9 cellular contexts compared by ENCODE assay signal in the genomic region with DNA sequence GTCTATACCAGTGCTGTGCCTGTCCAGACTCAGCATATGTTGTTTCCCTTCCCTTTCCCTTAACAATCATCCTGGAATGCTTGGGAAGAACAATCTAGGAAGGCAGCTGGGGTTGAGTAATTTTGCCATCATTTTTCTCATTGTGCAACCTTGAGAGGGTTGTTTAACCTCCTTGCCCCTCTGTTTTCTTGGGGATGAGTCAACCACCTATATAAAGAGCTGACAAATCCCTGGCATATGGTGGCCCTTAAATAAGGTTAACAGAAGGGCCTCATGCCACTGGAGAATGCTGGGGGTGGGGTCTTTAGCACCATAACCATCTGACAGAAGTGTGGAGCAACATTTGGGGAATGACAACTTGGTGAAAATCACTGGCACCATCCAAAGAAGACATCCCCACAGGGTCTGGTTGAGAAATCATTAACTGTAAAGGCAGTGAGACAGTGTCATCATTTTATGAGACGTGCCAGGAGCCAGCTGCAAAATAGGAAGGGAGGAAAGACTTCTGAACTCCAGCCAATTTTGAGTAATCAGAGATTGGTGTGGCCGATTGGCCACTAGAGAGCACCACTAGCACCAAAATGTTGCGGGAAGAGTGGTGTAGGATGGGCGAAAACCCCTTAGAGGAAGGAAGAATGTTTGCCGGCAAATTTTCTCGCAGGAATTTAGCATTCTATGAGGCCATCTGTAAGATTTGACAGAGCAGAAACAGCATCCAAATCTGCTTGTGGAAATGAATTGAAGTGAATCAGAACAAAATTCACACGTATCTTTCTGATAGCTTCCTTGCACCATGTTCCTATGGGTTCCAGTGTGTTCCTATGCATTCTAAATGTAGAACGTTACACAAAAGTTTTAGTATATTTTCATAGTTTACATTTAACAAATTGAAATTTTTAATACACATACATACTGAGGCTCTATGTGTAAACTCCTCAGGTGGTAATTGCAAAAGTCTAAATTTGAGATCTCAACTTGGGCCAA.
DNase-seq lines count a peak whose midpoint lies in the region; FAIRE-seq and TF ChIP-seq lines count a peak whose summit lies in the region.
"Had no signal": no experiment of that assay in that cellular context is flagged by ENCODE, and none has a peak within 500 bp of the region (broad histone marks: within the 10 kb centered on the region; RNA-seq: fewer than 3 reads in every experiment).

No MANE protein-coding gene starts in this region.

- H3K9me3 ChIP-seq in WERI-Rb-1 (ENCODE audit: severe bottlenecking), result no peaks in the 10 kb centered on the region

- no peaks in the 10 kb centered on the region for H3K36me3 ChIP-seq in WERI-Rb-1

- H3K4me3 Mint-ChIP-seq in type B pancreatic cell, result no peak overlapping the region
- H3K4me3 Mint-ChIP-seq in HFFc6, result no peak overlapping the region

- FAIRE-seq in GM19239 (lab: Jason Lieb, UNC), result no peak

- peaks cover 11% of the 10 kb centered on the region for H3K4me1 Mint-ChIP-seq in type B pancreatic cell (ENCODE audit: unreplicated experiment)
- no peaks in the 10 kb centered on the region for H3K4me1 Mint-ChIP-seq in HFFc6 (ENCODE audit: low read depth)

- no peaks in the 10 kb centered on the region for H3K36me3 Mint-ChIP-seq in type B pancreatic cell
- no peaks in the 10 kb centered on the region; the same call in 1 of the 2 replicates for H3K36me3 Mint-ChIP-seq in HFFc6 (ENCODE audit: low read depth)

- no peak overlapping the region for H3K4me3 ChIP-seq in WERI-Rb-1 (ENCODE audit: low read depth, low read length)

- no peak overlapping the region for H3K27ac ChIP-seq in WERI-Rb-1

- DNase-seq in NCI-H524 (lab: John Stamatoyannopoulos, UW) (peak; percentile 32 to 69), NCI-H524 treated with DMSO at 0.1 percent for 48 hours (lab: John Stamatoyannopoulos, UW) (no peak), WERI-Rb-1 (no peak), iPS DF 19.7 (ENCODE audit: low read depth, low spot score) (peak; percentile 9), type B pancreatic cell (ENCODE audit: extremely low spot score, unreplicated experiment) (no peak), GM19239 (ENCODE audit: insufficient read length, low spot score) (no peak), HFFc6 (no peak), NCI-H187 (lab: John Stamatoyannopoulos, UW) (no peak)
- DNase-seq: NCI-H1436 had no signal

- H3K27me3 ChIP-seq in WERI-Rb-1 (ENCODE audit: insufficient read depth, low read depth, severe bottlenecking), result peaks cover 43% of the 10 kb centered on the region

- H3K27ac Mint-ChIP-seq in type B pancreatic cell (no peak overlapping the region), HFFc6 (no peak overlapping the region)

- peaks cover 4% of the 10 kb centered on the region for H3K9me3 Mint-ChIP-seq in type B pancreatic cell
- H3K9me3 Mint-ChIP-seq in HFFc6, result peaks cover 75% of the 10 kb centered on the region

- H3K27me3 Mint-ChIP-seq in type B pancreatic cell, result peaks cover 31% of the 10 kb centered on the region
- peaks cover 2% of the 10 kb centered on the region for H3K27me3 Mint-ChIP-seq in HFFc6 (ENCODE audit: insufficient read depth)

- TF ChIP-seq CTCF in WERI-Rb-1 (IDR thresholded peaks at IDR 0.05; ENCODE audit: low read depth, low read length), result 0 out of 2 replicates have a peak, but pooled peaks have one; percentile 2
- TF ChIP-seq CTCF in type B pancreatic cell (conservative IDR thresholded peaks at IDR 0.05), result peak; percentile 57
- TF ChIP-seq CTCF in HFFc6 (IDR thresholded peaks at IDR 0.05), result no peak

Comparison
In these comparisons a context has a peak if more than half of its experiments do, and no peak if none do; other contexts are left out.
1. DNase-seq: peak in NCI-H524 (2 of 2) and iPS DF 19.7 (single experiment); none in NCI-H524 treated with DMSO at 0.1 percent for 48 hours (single experiment), WERI-Rb-1 (single experiment), type B pancreatic cell (single experiment), GM19239 (single experiment), HFFc6 (single experiment) and NCI-H187 (0 of 2).